1 cellular context compared by ENCODE assay signal in the genomic region with DNA sequence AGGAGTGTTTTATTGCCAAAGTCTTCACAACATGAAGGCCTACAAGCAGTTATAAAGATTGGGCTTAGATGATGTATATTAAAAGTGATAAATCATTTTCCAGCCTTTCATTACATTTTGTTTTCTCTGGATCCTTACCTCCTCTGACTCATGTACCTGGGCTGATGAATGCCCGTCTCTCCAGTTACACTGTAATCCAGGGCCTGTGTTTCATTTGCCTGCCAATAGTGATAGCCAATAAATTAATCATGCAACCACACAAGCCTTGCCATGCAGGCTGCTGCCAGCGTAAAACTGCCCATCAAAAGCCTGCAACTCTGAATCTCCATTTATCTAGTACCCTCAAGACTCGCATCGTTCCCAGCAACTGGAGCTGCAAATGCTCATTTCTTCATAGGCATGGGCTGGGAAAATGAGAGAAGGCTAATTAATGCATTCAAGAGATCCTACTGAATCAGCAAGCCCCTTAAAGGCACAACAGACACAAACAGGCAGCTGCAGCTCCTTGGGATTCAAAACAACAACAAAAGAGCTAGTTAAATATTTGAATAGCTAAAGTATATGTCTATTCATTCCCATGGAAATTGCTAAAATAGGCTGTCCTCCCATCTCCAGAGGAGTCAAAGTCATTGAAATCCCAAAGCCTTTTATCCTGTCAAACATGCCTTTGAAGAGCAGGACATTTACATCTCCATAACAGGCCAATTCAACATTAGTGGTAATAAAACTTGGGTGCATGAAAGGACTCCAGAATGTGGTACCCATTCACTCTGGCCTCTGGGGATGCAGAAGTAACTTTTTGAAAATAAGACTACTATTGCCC.
TF ChIP-seq lines count a peak whose summit lies in the region.

No MANE protein-coding gene starts in this region.

TF ChIP-seq in H1, 55 proteins besides CTCF, POLR2A, EP300 and RAD21:
- TF ChIP-seq, protein P1, sequence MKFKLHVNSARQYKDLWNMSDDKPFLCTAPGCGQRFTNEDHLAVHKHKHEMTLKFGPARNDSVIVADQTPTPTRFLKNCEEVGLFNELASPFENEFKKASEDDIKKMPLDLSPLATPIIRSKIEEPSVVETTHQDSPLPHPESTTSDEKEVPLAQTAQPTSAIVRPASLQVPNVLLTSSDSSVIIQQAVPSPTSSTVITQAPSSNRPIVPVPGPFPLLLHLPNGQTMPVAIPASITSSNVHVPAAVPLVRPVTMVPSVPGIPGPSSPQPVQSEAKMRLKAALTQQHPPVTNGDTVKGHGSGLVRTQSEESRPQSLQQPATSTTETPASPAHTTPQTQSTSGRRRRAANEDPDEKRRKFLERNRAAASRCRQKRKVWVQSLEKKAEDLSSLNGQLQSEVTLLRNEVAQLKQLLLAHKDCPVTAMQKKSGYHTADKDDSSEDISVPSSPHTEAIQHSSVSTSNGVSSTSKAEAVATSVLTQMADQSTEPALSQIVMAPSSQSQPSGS (IDR thresholded peaks at IDR 0.05; ENCODE audit: low read length): no peak
- TF ChIP-seq CEBPB (IDR thresholded peaks at IDR 0.05; ENCODE audit: low read depth, low read length): 0 out of 2 replicates have a peak, but pooled peaks have one; percentile 4
